8 cellular contexts compared by ENCODE assay signal in genomic region chr20:31879143-31879987, GRCh38. TPM values are rescaled to one million over a fixed set of nuclear protein-coding genes. Genes with fewer than 3 reads are reported as not detected.
DNase-seq lines count a peak whose midpoint lies in the region; ATAC-seq and TF ChIP-seq lines count a peak whose summit lies in the region.

No MANE protein-coding gene starts in this region.

- POLR2A ChIA-PET in BJ (lab: Charles Lee) = no interaction called here

- intact Hi-C loops in dorsolateral prefrontal cortex (cut with DNase I) = no loop called here

- H3K9me3 ChIP-seq in liver (ENCODE audit: control insufficient read depth in 4 of 4, low read length in 3 of 4) = no peaks in the 10 kb centered on the region

- peaks cover 0 to 6% (median 2%) of the 10 kb centered on the region in 4 donors for H3K4me1 ChIP-seq in liver (ENCODE audit: control insufficient read depth in 4 of 4, insufficient read depth in 4 of 4, low read length in 3 of 4)

- H3K27ac ChIP-seq in dorsolateral prefrontal cortex (peak overlapping the region in 48 of 59 donors; percentile 0 to 79 (median 61)), liver (ENCODE audit: low read depth in 1 of 2, low read length in 2 of 2) (peak overlapping the region; percentile 51 to 78)

- no peaks in the 10 kb centered on the region for H3K36me3 ChIP-seq in BJ (ENCODE audit: control insufficient read depth, insufficient read depth, low read length)
- no peaks in the 10 kb centered on the region for H3K36me3 ChIP-seq in liver (ENCODE audit: control insufficient read depth in 4 of 4, insufficient read depth in 3 of 4, low read depth in 1 of 4, low read length in 3 of 4)

- TF ChIP-seq CTCF in BJ (IDR thresholded peaks at IDR 0.05; ENCODE audit: insufficient read depth, low read depth, low read length) (no peak), dorsolateral prefrontal cortex (IDR thresholded peaks at IDR 0.05 in 54 of 56, conservative IDR thresholded peaks at IDR 0.05 in 2 of 56; ENCODE audit: low read depth in 1 of 56, partially characterized antibody in 56 of 56) (peak in 6 of 56 donors; percentile 1 to 20 (median 5)), liver (IDR thresholded peaks at IDR 0.05; ENCODE audit: low read depth, low read length, missing input control) (no peak)

- H3K9ac ChIP-seq in liver (ENCODE audit: low read depth in 1 of 2, low read length in 2 of 2) = peak overlapping the region; percentile 14 to 54

- DNase-seq in BJ (ENCODE audit: low read depth) (peak; percentile 69), NCI-H526 treated with DMSO at 0.1 percent for 48 hours (lab: John Stamatoyannopoulos, UW) (peak; percentile 92), dorsolateral prefrontal cortex (peak; percentile 85 to 96 (median 95))
- DNase-seq in activated CD4-positive, alpha-beta T cell treated with anti-CD3 and anti-CD28 coated beads, Interleukin-2, amount 50 U/mL, for 4 hours = peak; percentile 62 to 67
- peak; percentile 74 to 80 for DNase-seq in stimulated activated CD4-positive, alpha-beta T cell treated with anti-CD3 and anti-CD28 coated beads, Interleukin-2, amount 100 ng/mL, for 48 hours

- CTCF ChIA-PET in BJ (lab: Yijun Ruan, JAX) = interaction anchor here (0.8 to 1.7 kb wide), 4 partner anchors 27 to 213 kb away, joined by 3 to 5 read pairs (median 4); partner anchors contain the start of gene PDRG1

- WGBS in liver = 6% methylated on average over 45 of the region's 45 CpGs

- ATAC-seq in GM19324 (IDR thresholded peaks at IDR 0.05; ENCODE audit: low FRiP score, unreplicated experiment) (peak; percentile 75), HG03469 (IDR thresholded peaks at IDR 0.05; ENCODE audit: unreplicated experiment) (peak; percentile 81)

- peak in 1 of 2 donors; percentile 7 for TF ChIP-seq RAD21 in liver (IDR thresholded peaks at IDR 0.05)

- H3K4me3 ChIP-seq in BJ (ENCODE audit: low read depth, low read length) (peak overlapping the region; percentile 62), dorsolateral prefrontal cortex (peak overlapping the region; percentile 34 to 83 (median 68)), liver (ENCODE audit: low read depth in 1 of 3, low read length in 3 of 3) (peak overlapping the region; percentile 61 to 97 (median 67))

- H3K27me3 ChIP-seq in BJ (ENCODE audit: control insufficient read depth, insufficient read depth, low read length) (peaks cover 3% of the 10 kb centered on the region), dorsolateral prefrontal cortex (no peaks in the 10 kb centered on the region), liver (ENCODE audit: control insufficient read depth in 4 of 4, insufficient read depth in 4 of 4, low read length in 3 of 4) (no peaks in the 10 kb centered on the region)

TF ChIP-seq in liver, 16 proteins besides CTCF, POLR2A, EP300 and RAD21:
- TF ChIP-seq GABPA (IDR thresholded peaks at IDR 0.05 in 1 of 2, conservative IDR thresholded peaks at IDR 0.05 in 1 of 2) = no peak
- peak in 1 of 2 donors; percentile 15 for TF ChIP-seq RXRA (IDR thresholded peaks at IDR 0.05)
- peak; percentile 51 for TF ChIP-seq YY1 (IDR thresholded peaks at IDR 0.05)
- TF ChIP-seq, protein P1, sequence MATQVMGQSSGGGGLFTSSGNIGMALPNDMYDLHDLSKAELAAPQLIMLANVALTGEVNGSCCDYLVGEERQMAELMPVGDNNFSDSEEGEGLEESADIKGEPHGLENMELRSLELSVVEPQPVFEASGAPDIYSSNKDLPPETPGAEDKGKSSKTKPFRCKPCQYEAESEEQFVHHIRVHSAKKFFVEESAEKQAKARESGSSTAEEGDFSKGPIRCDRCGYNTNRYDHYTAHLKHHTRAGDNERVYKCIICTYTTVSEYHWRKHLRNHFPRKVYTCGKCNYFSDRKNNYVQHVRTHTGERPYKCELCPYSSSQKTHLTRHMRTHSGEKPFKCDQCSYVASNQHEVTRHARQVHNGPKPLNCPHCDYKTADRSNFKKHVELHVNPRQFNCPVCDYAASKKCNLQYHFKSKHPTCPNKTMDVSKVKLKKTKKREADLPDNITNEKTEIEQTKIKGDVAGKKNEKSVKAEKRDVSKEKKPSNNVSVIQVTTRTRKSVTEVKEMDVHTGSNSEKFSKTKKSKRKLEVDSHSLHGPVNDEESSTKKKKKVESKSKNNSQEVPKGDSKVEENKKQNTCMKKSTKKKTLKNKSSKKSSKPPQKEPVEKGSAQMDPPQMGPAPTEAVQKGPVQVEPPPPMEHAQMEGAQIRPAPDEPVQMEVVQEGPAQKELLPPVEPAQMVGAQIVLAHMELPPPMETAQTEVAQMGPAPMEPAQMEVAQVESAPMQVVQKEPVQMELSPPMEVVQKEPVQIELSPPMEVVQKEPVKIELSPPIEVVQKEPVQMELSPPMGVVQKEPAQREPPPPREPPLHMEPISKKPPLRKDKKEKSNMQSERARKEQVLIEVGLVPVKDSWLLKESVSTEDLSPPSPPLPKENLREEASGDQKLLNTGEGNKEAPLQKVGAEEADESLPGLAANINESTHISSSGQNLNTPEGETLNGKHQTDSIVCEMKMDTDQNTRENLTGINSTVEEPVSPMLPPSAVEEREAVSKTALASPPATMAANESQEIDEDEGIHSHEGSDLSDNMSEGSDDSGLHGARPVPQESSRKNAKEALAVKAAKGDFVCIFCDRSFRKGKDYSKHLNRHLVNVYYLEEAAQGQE (IDR thresholded peaks at IDR 0.05) = peak; percentile 26
- peak; percentile 52 for TF ChIP-seq SP1 (IDR thresholded peaks at IDR 0.05)
- no peak for TF ChIP-seq NR2F2 (IDR thresholded peaks at IDR 0.05)
- peak; percentile 64 for TF ChIP-seq MAX (IDR thresholded peaks at IDR 0.05)

RNA-seq across cellular contexts. Expression of gene TTLL9, which starts 8.9 kb away (rescaled TPM):
- 0.11 and 0.18 TPM in 2 replicates for polyA plus RNA-seq in BJ (2011; rRNA removed)
- 0.21 TPM in 1 of 2 replicates, not detected in the other for polyA minus RNA-seq in BJ (2011; rRNA and poly(A)+ RNA removed)
- 10 to 100 TPM in 3 of 120 experiments, 1 to 10 TPM in 117; 2.6 to 11.1 (median 5.7) TPM for total RNA-seq in dorsolateral prefrontal cortex
- total RNA-seq in liver = under 1 TPM in 1 of 2 donors, not detected in 1; 0.08 TPM
- polyA plus RNA-seq in liver = under 1 TPM in 1 of 2 donors, not detected in 1; 0.06 TPM

RNA-seq across cellular contexts. Expression of gene DUSP15, which starts 9.0 kb away (rescaled TPM):
- polyA plus RNA-seq in BJ (2011; rRNA removed) (0.09 TPM in 1 of 2 replicates, not detected in the other), liver (under 1 TPM in 1 of 2 donors, not detected in 1; 0.35 TPM)
- polyA minus RNA-seq in BJ (2011; rRNA and poly(A)+ RNA removed) = not detected in 2 replicates
- total RNA-seq in dorsolateral prefrontal cortex (10 to 100 TPM in 24 of 120 experiments, 1 to 10 TPM in 96; 4.0 to 19.1 (median 8.0) TPM), liver (under 1 TPM; 0.42 to 0.61 TPM)

RNA-seq across cellular contexts. Expression of gene FOXS1, which starts 34.0 kb away (rescaled TPM):
- polyA plus RNA-seq in BJ (2011; rRNA removed) (0.05 TPM in 1 of 2 replicates, not detected in the other), liver (under 1 TPM; 0.21 to 0.31 TPM)
- 0.14 TPM in 1 of 2 replicates, not detected in the other for polyA minus RNA-seq in BJ (2011; rRNA and poly(A)+ RNA removed)
- total RNA-seq in dorsolateral prefrontal cortex (1 to 10 TPM in 59 of 120 experiments, under 1 TPM in 50, not detected in 11; 0.29 to 3.8 (median 1.0) TPM), liver (under 1 TPM; 0.25 to 0.51 TPM)

Comparison
In these comparisons a context has a peak if more than half of its experiments do, and no peak if none do; other contexts are left out.
1. Peak in every context shown above with its lines: DNase-seq, ATAC-seq, H3K4me3 ChIP-seq and H3K27ac ChIP-seq.